In the genomic region with DNA sequence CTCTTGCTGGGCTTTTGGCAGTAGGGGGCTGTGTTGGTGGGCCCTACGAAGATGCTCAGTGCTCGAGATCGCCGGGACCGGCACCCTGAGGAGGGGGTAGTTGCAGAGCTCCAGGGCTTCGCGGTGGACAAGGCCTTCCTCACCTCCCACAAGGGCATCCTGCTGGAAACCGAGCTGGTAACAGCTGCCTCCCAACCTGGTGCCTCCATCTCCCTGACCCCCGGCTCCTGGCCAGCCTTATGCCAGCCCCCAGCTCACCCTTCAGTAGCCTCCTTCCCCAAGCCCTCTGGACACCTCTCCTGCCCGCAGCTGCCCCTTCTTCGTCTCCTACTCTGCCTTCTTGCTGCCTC, we compare ENCODE assay signal across 18 cellular contexts. TPM values are rescaled to one million over a fixed set of nuclear protein-coding genes. Genes with fewer than 3 reads are reported as not detected.
"Had no signal": no experiment of that assay in that cellular context is flagged by ENCODE, and none has a peak within 500 bp of the region (broad histone marks: within the 10 kb centered on the region; RNA-seq: fewer than 3 reads in every experiment).

No MANE protein-coding gene starts in this region.

- H3K27me3 ChIP-seq: SJCRH30 had no signal

- H3K36me3 ChIP-seq: SJCRH30, suprapubic skin had no signal

- H3K4me1 ChIP-seq: SJCRH30 had no signal

- H3K9me3 ChIP-seq: SJCRH30, suprapubic skin had no signal

- H3K27ac Mint-ChIP-seq: activated CD8-positive, alpha-beta memory T cell treated with anti-CD3 and anti-CD28 coated beads, Interleukin-2, amount 10 ng/mL, durations not matched to agents 7 days and 5 days; activated naive CD8-positive, alpha-beta T cell; activated T-cell treated with anti-CD3 and anti-CD28 coated beads, Interleukin-2, amount 50 U/mL, for 24 hours; dendritic cell treated with granulocyte-macrophage colony-stimulating factor and Interleukin-4, amounts not matched to agents 40 ng/mL and 50 ng/mL, for 4 days; naive thymus-derived CD8-positive, alpha-beta T cell; stimulated activated naive B cell treated with anti-CD40 and anti-IgM and Interleukin-4, amounts not matched to agents 10 μg/mL and 1 μg/mL and 100 μg/mL, for 72 hours had no signal

- H3K9me3 Mint-ChIP-seq: activated T-cell treated with anti-CD3 and anti-CD28 coated beads, Interleukin-2, amount 50 U/mL, for 24 hours; dendritic cell treated with granulocyte-macrophage colony-stimulating factor and Interleukin-4, amounts not matched to agents 40 ng/mL and 50 ng/mL, for 4 days; naive thymus-derived CD8-positive, alpha-beta T cell; stimulated activated naive B cell treated with anti-CD40 and anti-IgM and Interleukin-4, amounts not matched to agents 10 μg/mL and 1 μg/mL and 100 μg/mL, for 72 hours had no signal

- H3K4me3 Mint-ChIP-seq: activated CD8-positive, alpha-beta memory T cell treated with anti-CD3 and anti-CD28 coated beads, Interleukin-2, amount 10 ng/mL, durations not matched to agents 7 days and 5 days; activated naive CD8-positive, alpha-beta T cell; activated T-cell treated with anti-CD3 and anti-CD28 coated beads, Interleukin-2, amount 50 U/mL, for 24 hours; dendritic cell treated with granulocyte-macrophage colony-stimulating factor and Interleukin-4, amounts not matched to agents 40 ng/mL and 50 ng/mL, for 4 days; naive thymus-derived CD8-positive, alpha-beta T cell; stimulated activated naive B cell treated with anti-CD40 and anti-IgM and Interleukin-4, amounts not matched to agents 10 μg/mL and 1 μg/mL and 100 μg/mL, for 72 hours had no signal

- H3K4me3 ChIP-seq: SJCRH30, skin epidermis, suprapubic skin had no signal

- DNase-seq: activated CD4-positive, alpha-beta T cell treated with anti-CD3 and anti-CD28 coated beads, Interleukin-2, amount 50 U/mL, for 4 hours; activated CD8-positive, alpha-beta memory T cell treated with anti-CD3 and anti-CD28 coated beads, Interleukin-2, amount 10 ng/mL, durations not matched to agents 7 days and 5 days; activated gamma-delta T cell; activated T-cell treated with anti-CD3 and anti-CD28 coated beads, Interleukin-2, amount 50 U/mL, for 24 hours; naive thymus-derived CD8-positive, alpha-beta T cell; stimulated activated naive B cell treated with anti-CD40 and anti-IgM and Interleukin-4, amounts not matched to agents 10 μg/mL and 1 μg/mL and 100 μg/mL, for 72 hours had no signal

- H3K36me3 Mint-ChIP-seq: activated CD8-positive, alpha-beta memory T cell treated with anti-CD3 and anti-CD28 coated beads, Interleukin-2, amount 10 ng/mL, durations not matched to agents 7 days and 5 days; activated naive CD8-positive, alpha-beta T cell; naive thymus-derived CD8-positive, alpha-beta T cell; stimulated activated naive B cell treated with anti-CD40 and anti-IgM and Interleukin-4, amounts not matched to agents 10 μg/mL and 1 μg/mL and 100 μg/mL, for 72 hours had no signal

- H3K27ac ChIP-seq: SJCRH30, skin epidermis, suprapubic skin had no signal

- ATAC-seq: activated CD8-positive, alpha-beta memory T cell treated with anti-CD3 and anti-CD28 coated beads, Interleukin-2, amount 10 ng/mL, durations not matched to agents 7 days and 5 days; naive thymus-derived CD8-positive, alpha-beta T cell; stimulated activated naive B cell treated with anti-CD40 and anti-IgM and Interleukin-4, amounts not matched to agents 10 μg/mL and 1 μg/mL and 100 μg/mL, for 72 hours had no signal

RNA-seq across cellular contexts. Expression of a gene that starts 0.3 kb away (rescaled TPM):
- total RNA-seq: activated CD8-positive, alpha-beta memory T cell treated with anti-CD3 and anti-CD28 coated beads, Interleukin-2, amount 10 ng/mL, durations not matched to agents 7 days and 5 days; epithelial cell of proximal tubule; lung microvascular endothelial cell; naive thymus-derived CD8-positive, alpha-beta T cell; omental fat pad; renal cortical epithelial cell; T-helper 2 cell treated with Interferon-gamma antibody and Interleukin-4, amounts not matched to agents 100 ng/mL and 5 ng/mL, for 36 hours had no signal
- polyA plus RNA-seq: naive thymus-derived CD8-positive, alpha-beta T cell had no signal

RNA-seq across cellular contexts. Expression of a gene that starts 4.6 kb away (rescaled TPM):
- total RNA-seq: activated CD8-positive, alpha-beta memory T cell treated with anti-CD3 and anti-CD28 coated beads, Interleukin-2, amount 10 ng/mL, durations not matched to agents 7 days and 5 days; epithelial cell of proximal tubule; lung microvascular endothelial cell; mononuclear cell; naive thymus-derived CD8-positive, alpha-beta T cell; omental fat pad; renal cortical epithelial cell; SJCRH30; T-helper 2 cell treated with Interferon-gamma antibody and Interleukin-4, amounts not matched to agents 100 ng/mL and 5 ng/mL, for 36 hours; urinary bladder had no signal
- polyA plus RNA-seq: naive thymus-derived CD8-positive, alpha-beta T cell; urinary bladder had no signal

RNA-seq across cellular contexts. Expression of a gene that starts 12.2 kb away (rescaled TPM):
- total RNA-seq: activated CD8-positive, alpha-beta memory T cell treated with anti-CD3 and anti-CD28 coated beads, Interleukin-2, amount 10 ng/mL, durations not matched to agents 7 days and 5 days; lung microvascular endothelial cell; mononuclear cell; naive thymus-derived CD8-positive, alpha-beta T cell; T-helper 2 cell treated with Interferon-gamma antibody and Interleukin-4, amounts not matched to agents 100 ng/mL and 5 ng/mL, for 36 hours had no signal
- polyA plus RNA-seq: naive thymus-derived CD8-positive, alpha-beta T cell had no signal

RNA-seq across cellular contexts. Expression of a gene that starts 30.9 kb away (rescaled TPM):
- total RNA-seq: epithelial cell of proximal tubule; lung microvascular endothelial cell; mononuclear cell; naive thymus-derived CD8-positive, alpha-beta T cell; omental fat pad; renal cortical epithelial cell; SJCRH30; suprapubic skin; T-helper 2 cell treated with Interferon-gamma antibody and Interleukin-4, amounts not matched to agents 100 ng/mL and 5 ng/mL, for 36 hours had no signal
- polyA plus RNA-seq: naive thymus-derived CD8-positive, alpha-beta T cell; urinary bladder had no signal
